8 cellular contexts compared by ENCODE assay signal in the genomic region with DNA sequence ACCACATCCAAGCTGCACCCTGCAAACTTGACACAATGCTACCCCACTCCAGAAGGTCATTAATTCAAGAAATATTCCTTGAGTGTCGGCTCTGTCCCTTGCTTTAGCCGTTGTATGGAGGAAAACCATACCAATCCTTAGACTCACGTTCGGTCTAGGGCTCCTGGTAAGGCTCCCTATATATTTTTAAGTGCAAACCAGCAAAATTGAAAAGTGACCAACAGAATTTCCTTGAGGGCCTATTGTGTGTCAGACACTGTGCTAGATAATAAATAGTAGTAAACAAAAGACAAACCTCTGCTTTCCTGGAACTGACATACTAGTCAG. TPM values are rescaled to one million over a fixed set of nuclear protein-coding genes. Genes with fewer than 3 reads are reported as not detected.
A peak's percentile ranks its signal among the peaks of the same experiment; 100 is the strongest.
DNase-seq lines count a peak whose midpoint lies in the region; ATAC-seq and TF ChIP-seq lines count a peak whose summit lies in the region.

No MANE protein-coding gene starts in this region.

- peaks cover 0 to 2% (median 0%) of the 10 kb centered on the region in 3 donors for H3K27me3 Mint-ChIP-seq in CD14-positive monocyte (ENCODE audit: low read depth in 3 of 3)

- peak overlapping the region in 5 of 7 donors; percentile 21 to 78 (median 71) for H3K27ac Mint-ChIP-seq in CD14-positive monocyte

- H3K4me1 Mint-ChIP-seq in CD14-positive monocyte = peaks cover 16% of the 10 kb centered on the region

- H3K9me2 ChIP-seq in MM.1S (replicated peaks; ENCODE audit: insufficient read depth, low read length) (no peaks in the 10 kb centered on the region), neural cell (ENCODE audit: insufficient read depth, low read length) (no peaks in the 10 kb centered on the region)

- no peaks in the 10 kb centered on the region for H3K9me3 ChIP-seq in MM.1S (replicated peaks; ENCODE audit: insufficient read depth, low read length)
- H3K9me3 ChIP-seq in duodenal mucosa (ENCODE audit: control insufficient read depth in 1 of 2, low read length in 2 of 2) = no peaks in the 10 kb centered on the region
- no peaks in the 10 kb centered on the region for H3K9me3 ChIP-seq in neural cell (ENCODE audit: low read length)

- H3F3A ChIP-seq in MM.1S (ENCODE audit: insufficient read depth, low read length) = 0 out of 2 replicates have a peak, but pooled peaks cover 6% of the 10 kb centered on the region
- no peaks in the 10 kb centered on the region for H3F3A ChIP-seq in neural cell (ENCODE audit: insufficient read depth, low read length, poor library complexity, severe bottlenecking)

- no peak for TF ChIP-seq RAD21 in neural cell (conservative IDR thresholded peaks at IDR 0.05)

- DNase-seq in CD14-positive monocyte (ENCODE audit: low spot score) (no peak), MM.1S (no peak), HuH-7.5 (ENCODE audit: low spot score) (no peak), SHP77 (lab: John Stamatoyannopoulos, UW) (no peak)
- DNase-seq in central memory CD4-positive, alpha-beta T cell = no peak

- H3K27me3 ChIP-seq in MM.1S (replicated peaks; ENCODE audit: insufficient read depth, low read length) = no peaks in the 10 kb centered on the region
- H3K27me3 ChIP-seq in duodenal mucosa (ENCODE audit: control insufficient read depth in 1 of 2, insufficient read depth in 2 of 2, low read length in 2 of 2) = no peaks in the 10 kb centered on the region
- H3K27me3 ChIP-seq in neural cell (ENCODE audit: insufficient read depth, low read depth, low read length) = no peaks in the 10 kb centered on the region

- H3K36me3 Mint-ChIP-seq in CD14-positive monocyte = no peaks in the 10 kb centered on the region

- ATAC-seq in GM19452 (IDR thresholded peaks at IDR 0.05; ENCODE audit: unreplicated experiment) = no peak

- H3K36me3 ChIP-seq in MM.1S (replicated peaks; ENCODE audit: insufficient read depth, low read length) (no peaks in the 10 kb centered on the region), duodenal mucosa (ENCODE audit: control insufficient read depth in 1 of 2, insufficient read depth in 2 of 2, low read length in 2 of 2) (no peaks in the 10 kb centered on the region), neural cell (ENCODE audit: insufficient read depth, low read length) (no peaks in the 10 kb centered on the region)

- H3K9me3 Mint-ChIP-seq in CD14-positive monocyte = peaks cover 0 to 1% (median 0%) of the 10 kb centered on the region in 7 donors

- H4K20me1 ChIP-seq in MM.1S (ENCODE audit: insufficient read depth, low read length) = no peaks in the 10 kb centered on the region
- H4K20me1 ChIP-seq in neural cell (ENCODE audit: insufficient read depth) = no peaks in the 10 kb centered on the region

- 0 out of 2 replicates have a peak, but pooled peaks cover 3% of the 10 kb centered on the region for H3K79me2 ChIP-seq in MM.1S (ENCODE audit: low read length)
- peaks cover 17% of the 10 kb centered on the region for H3K79me2 ChIP-seq in neural cell (replicated peaks; ENCODE audit: insufficient read depth, low read length)

- TF ChIP-seq EP300 in neural cell (conservative IDR thresholded peaks at IDR 0.05; ENCODE audit: poor library complexity, severe bottlenecking) = no peak

- H3K4me3 ChIP-seq in MM.1S (ENCODE audit: low read length) (peak overlapping the region; percentile 80), duodenal mucosa (ENCODE audit: low read depth in 1 of 2, low read length in 2 of 2) (peak overlapping the region; percentile 87 to 91), neural cell (ENCODE audit: low read length) (peak overlapping the region; percentile 99)

- peak overlapping the region; percentile 85 for H3K4me2 ChIP-seq in MM.1S (ENCODE audit: low read depth, low read length)
- H3K4me2 ChIP-seq in neural cell (ENCODE audit: low read length) = peak overlapping the region; percentile 83

- H3K4me3 Mint-ChIP-seq in CD14-positive monocyte = peak overlapping the region; percentile 85 to 88

- peaks cover 6% of the 10 kb centered on the region for H3K4me1 ChIP-seq in MM.1S (ENCODE audit: low read length)
- H3K4me1 ChIP-seq in duodenal mucosa (ENCODE audit: control insufficient read depth in 1 of 2, insufficient read depth in 2 of 2, low read length in 2 of 2) = peaks cover 13 to 16% of the 10 kb centered on the region in 2 donors

- no peak overlapping the region; the same call in 1 of the 2 replicates for H3K9ac ChIP-seq in MM.1S (ENCODE audit: low read length)
- peak overlapping the region; percentile 73 to 76 for H3K9ac ChIP-seq in duodenal mucosa (ENCODE audit: low read depth in 1 of 2, low read length in 2 of 2)
- H3K9ac ChIP-seq in neural cell (ENCODE audit: low read length) = peak overlapping the region; percentile 95

- intact Hi-C loops in CD14-positive monocyte (cut with micrococcal nuclease) = no loop called here

- no peak for TF ChIP-seq CTCF in CD14-positive monocyte (IDR thresholded peaks at IDR 0.05)
- TF ChIP-seq CTCF in MM.1S (IDR thresholded peaks at IDR 0.05; ENCODE audit: low read length) = no peak
- TF ChIP-seq CTCF in neural cell (IDR thresholded peaks at IDR 0.05; ENCODE audit: poor library complexity, severe bottlenecking) = no peak

- H2AFZ ChIP-seq in MM.1S (ENCODE audit: low read length) (peak overlapping the region; percentile 94), neural cell (ENCODE audit: low read depth, low read length) (peak overlapping the region; percentile 93)

- H3K27ac ChIP-seq in MM.1S (ENCODE audit: low read length) (no peak overlapping the region), duodenal mucosa (ENCODE audit: low read depth, low read length) (no peak overlapping the region), neural cell (ENCODE audit: low read length) (peak overlapping the region; percentile 92)

TF ChIP-seq in neural cell, 6 proteins besides CTCF, POLR2A, EP300 and RAD21:
- TF ChIP-seq EZH2 (IDR thresholded peaks at IDR 0.05; ENCODE audit: borderline replicate concordance, insufficient read depth, low read length, poor library complexity, severe bottlenecking) (no peak), TAF1 (IDR thresholded peaks at IDR 0.05; ENCODE audit: low read depth) (no peak), POLR2AphosphoS5 (IDR thresholded peaks at IDR 0.05) (no peak), MXI1 (conservative IDR thresholded peaks at IDR 0.05; ENCODE audit: poor library complexity, severe bottlenecking) (no peak), REST (IDR thresholded peaks at IDR 0.05; ENCODE audit: borderline replicate concordance) (no peak), SMC3 (conservative IDR thresholded peaks at IDR 0.05; ENCODE audit: poor library complexity) (no peak)

RNA-seq across cellular contexts. Expression of gene BBS2, which starts 0.4 kb away (rescaled TPM):
- polyA plus RNA-seq in CD14-positive monocyte = 10 to 100 TPM; 16.6 to 18.8 TPM
- 197 and 222 TPM in 2 replicates for polyA plus RNA-seq in neural cell
- polyA minus RNA-seq in neural cell = 95.2 and 123 TPM in 2 replicates

RNA-seq across cellular contexts. Expression of gene MT4, which starts 44.7 kb away (rescaled TPM):
- polyA plus RNA-seq in CD14-positive monocyte = not detected
- not detected in 2 replicates for polyA plus RNA-seq in neural cell
- not detected in 2 replicates for polyA minus RNA-seq in neural cell

Comparison
In these comparisons a context has a peak if more than half of its experiments do, and no peak if none do; other contexts are left out.
1. RNA of gene BBS2, which starts 0.4 kb away (polyA plus RNA-seq): 197 to 222 TPM in neural cell; 16.6 to 18.8 TPM in CD14-positive monocyte; every median in the first group is over 10 times any median in the second.
2. Peak in every context shown above with its lines, with median percentiles within 50 percentile points of each other: H3K4me3 ChIP-seq.